Comparison of ENCODE assay signal across 1 cellular context in genomic region chr3:174439621-174440349, GRCh38.
TF ChIP-seq lines count a peak whose summit lies in the region.

No MANE protein-coding gene starts in this region.

TF ChIP-seq in H1, 55 proteins besides CTCF, POLR2A, EP300 and RAD21:
- TF ChIP-seq TAF7 (optimal IDR thresholded peaks at IDR 0.05; ENCODE audit: borderline replicate concordance, low read depth, low read length): no peak
- TF ChIP-seq MAFK (IDR thresholded peaks at IDR 0.05; ENCODE audit: low read depth, low read length): no peak
TF ChIP-seq in H1: peak in this region for 0.
